ENCODE assay signal across 28 cellular contexts in the genomic region with DNA sequence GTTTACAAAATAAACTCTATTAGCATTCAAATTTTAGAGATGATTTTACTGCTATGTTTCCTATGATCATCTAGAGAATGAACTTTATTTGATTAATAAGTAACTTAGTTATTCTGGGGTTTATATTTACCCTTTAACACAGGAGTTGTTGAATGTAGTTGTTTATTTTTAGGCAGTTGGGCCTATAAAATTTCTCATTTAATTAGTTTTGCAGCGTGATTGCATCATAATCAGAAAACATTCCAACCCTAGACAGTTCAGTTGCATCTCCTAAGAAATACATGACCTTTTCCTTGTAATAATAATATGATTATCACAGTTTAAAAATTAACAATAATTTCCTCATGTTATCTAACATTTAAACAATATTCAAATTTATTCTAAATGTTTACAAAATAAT.
"Had no signal": no experiment of that assay in that cellular context is flagged by ENCODE, and none has a peak within 500 bp of the region (broad histone marks: within the 10 kb centered on the region; RNA-seq: fewer than 3 reads in every experiment).

No MANE protein-coding gene starts in this region.

- H3K4me1 ChIP-seq: neural progenitor cell, parathyroid adenoma, psoas muscle, spleen, suprapubic skin, testis, tibial artery, transverse colon, upper lobe of right lung, uterus had no signal

- H3K9ac ChIP-seq: neural progenitor cell, parathyroid adenoma had no signal

- H3K27me3 ChIP-seq: neural progenitor cell, ovary, spleen, suprapubic skin, testis, tibial artery, transverse colon, upper lobe of right lung, uterus had no signal

- H3K4me3 ChIP-seq: neural progenitor cell, ovary, psoas muscle, skin epidermis, smooth muscle cell, spleen, suprapubic skin, testis, tibial artery, transverse colon, upper lobe of right lung, uterus had no signal

- H3K36me3 ChIP-seq: neural progenitor cell, ovary, spleen, suprapubic skin, tibial artery, transverse colon, upper lobe of right lung, uterus had no signal

- ATAC-seq: natural killer cell; psoas muscle; right cardiac atrium; sciatic nerve; stimulated activated memory B cell treated with anti-CD40 and anti-IgM and Interleukin-4, amounts not matched to agents 10 μg/mL and 1 μg/mL and 100 μg/mL, for 72 hours; stimulated activated naive CD8-positive, alpha-beta T cell treated with anti-CD3 and anti-CD28 coated beads, Interleukin-15, amount 100 ng/mL, for 72 hours; stimulated activated naive CD8-positive, alpha-beta T cell treated with anti-CD3 and anti-CD28 coated beads, Interleukin-15, Interleukin-2, amounts not matched to agents 100 U/mL and 50 U/mL, for 24 hours; upper lobe of right lung had no signal

- H2AFZ ChIP-seq: neural progenitor cell, parathyroid adenoma had no signal

- H3K27ac ChIP-seq: neural progenitor cell, ovary, parathyroid adenoma, psoas muscle, skin epidermis, spleen, suprapubic skin, testis, tibial artery, transverse colon, upper lobe of right lung, uterus had no signal

- H3K9me3 ChIP-seq: ovary, testis, tibial artery, transverse colon, upper lobe of right lung, uterus had no signal

- DNase-seq: natural killer cell; occipital lobe; ovary; posterior cingulate gyrus; psoas muscle; right cardiac atrium; spleen; stimulated activated CD4-positive, alpha-beta T cell treated with anti-CD3 and anti-CD28 coated beads, Interleukin-12 subunit alpha, Interleukin-12 subunit beta, amount 100 ng/mL, for 4 hours; stimulated activated CD4-positive, alpha-beta T cell treated with anti-CD3 and anti-CD28 coated beads, Interleukin-1b, Interleukin-23, amount 100 ng/mL, for 48 hours; stimulated activated CD4-positive, alpha-beta T cell treated with anti-CD3 and anti-CD28 coated beads, Interleukin-4, amount 100 ng/mL, for 1 hour; stimulated activated CD4-positive, alpha-beta T cell treated with anti-CD3 and anti-CD28 coated beads, Interleukin-4, amount 100 ng/mL, for 4 hours; stimulated activated CD8-positive, alpha-beta memory T cell treated with anti-CD3 and anti-CD28 coated beads, Interleukin-4, amount 100 ng/mL, for 48 hours; stimulated activated naive CD4-positive, alpha-beta T cell; stimulated activated naive CD8-positive, alpha-beta T cell treated with anti-CD3 and anti-CD28 coated beads, Interleukin-15, amount 100 ng/mL, for 72 hours; stimulated activated naive CD8-positive, alpha-beta T cell treated with anti-CD3 and anti-CD28 coated beads, Interleukin-15, Interleukin-2, amounts not matched to agents 100 U/mL and 50 U/mL, for 24 hours; substantia nigra; testis; tibial artery; transverse colon; upper lobe of right lung; uterus had no signal

- H3K4me2 ChIP-seq: neural progenitor cell, smooth muscle cell had no signal
